In the genomic region with DNA sequence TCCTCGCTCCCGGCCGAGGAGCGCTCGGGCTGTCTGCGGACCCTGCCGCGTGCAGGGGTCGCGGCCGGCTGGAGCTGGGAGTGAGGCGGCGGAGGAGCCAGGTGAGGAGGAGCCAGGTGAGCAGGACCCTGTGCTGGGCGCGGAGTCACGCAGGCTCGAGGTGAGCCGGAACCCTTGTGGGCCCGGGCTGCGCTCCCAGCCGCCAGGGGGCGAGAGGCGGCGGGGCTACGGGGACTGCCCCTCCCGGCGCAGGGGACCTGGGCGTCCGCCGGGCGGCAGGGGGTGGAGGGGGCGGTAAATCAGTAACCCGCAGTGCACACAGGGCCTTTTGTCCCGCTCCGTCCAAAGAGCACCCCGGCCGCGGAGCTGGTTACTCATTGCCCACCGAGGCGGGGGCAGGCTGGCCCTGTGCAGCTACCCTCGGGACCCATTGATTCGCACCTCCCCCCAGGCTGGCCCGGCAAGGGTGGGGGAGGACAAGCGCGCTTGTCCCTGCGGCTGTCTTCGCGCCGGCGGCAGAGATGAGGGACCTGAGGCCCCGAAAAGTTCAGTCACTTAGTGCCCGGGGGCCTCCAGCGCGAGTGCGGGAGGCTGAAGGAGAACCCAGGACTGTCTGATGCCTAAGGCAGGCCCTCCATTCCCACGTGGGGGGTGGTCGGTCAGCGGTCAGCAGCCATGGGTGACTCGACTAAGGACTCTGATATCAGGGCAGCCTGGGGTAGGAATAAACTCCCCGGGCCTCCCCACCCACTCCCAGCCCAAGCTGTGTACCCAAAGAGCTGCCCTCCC, we compare ENCODE assay signal across 1 cellular context.
TF ChIP-seq lines count a peak whose summit lies in the region.

No MANE protein-coding gene starts in this region.

TF ChIP-seq in K562, 482 proteins besides CTCF, POLR2A, EP300 and RAD21 (continued from another document and continues in another):
- TF ChIP-seq TCF7 (IDR thresholded peaks at IDR 0.05; ENCODE audit: borderline replicate concordance): no peak
- TF ChIP-seq MEF2A (IDR thresholded peaks at IDR 0.05; ENCODE audit: control insufficient read depth, low read depth, low read length): no peak
- peak in 1 of 2 experiments; percentile 91; a peak in 2 of 4 replicates for TF ChIP-seq TRIM24 (IDR thresholded peaks at IDR 0.05)
- no peak for TF ChIP-seq NCOA2 (IDR thresholded peaks at IDR 0.05; ENCODE audit: partially characterized antibody in 2 of 2)
- no peak for TF ChIP-seq RBM25 (IDR thresholded peaks at IDR 0.05; ENCODE audit: low read depth, low read length, severe bottlenecking)
- no peak for TF ChIP-seq NFE2 (IDR thresholded peaks at IDR 0.05; ENCODE audit: low read depth)
- no peak for TF ChIP-seq CHD1 (IDR thresholded peaks at IDR 0.05; ENCODE audit: low read length)
- TF ChIP-seq MAFG (tag; conservative IDR thresholded peaks at IDR 0.05): no peak
- no peak; the same call in 1 of the 2 replicates for TF ChIP-seq SMARCA4 (IDR thresholded peaks at IDR 0.05)
- TF ChIP-seq, protein P1, sequence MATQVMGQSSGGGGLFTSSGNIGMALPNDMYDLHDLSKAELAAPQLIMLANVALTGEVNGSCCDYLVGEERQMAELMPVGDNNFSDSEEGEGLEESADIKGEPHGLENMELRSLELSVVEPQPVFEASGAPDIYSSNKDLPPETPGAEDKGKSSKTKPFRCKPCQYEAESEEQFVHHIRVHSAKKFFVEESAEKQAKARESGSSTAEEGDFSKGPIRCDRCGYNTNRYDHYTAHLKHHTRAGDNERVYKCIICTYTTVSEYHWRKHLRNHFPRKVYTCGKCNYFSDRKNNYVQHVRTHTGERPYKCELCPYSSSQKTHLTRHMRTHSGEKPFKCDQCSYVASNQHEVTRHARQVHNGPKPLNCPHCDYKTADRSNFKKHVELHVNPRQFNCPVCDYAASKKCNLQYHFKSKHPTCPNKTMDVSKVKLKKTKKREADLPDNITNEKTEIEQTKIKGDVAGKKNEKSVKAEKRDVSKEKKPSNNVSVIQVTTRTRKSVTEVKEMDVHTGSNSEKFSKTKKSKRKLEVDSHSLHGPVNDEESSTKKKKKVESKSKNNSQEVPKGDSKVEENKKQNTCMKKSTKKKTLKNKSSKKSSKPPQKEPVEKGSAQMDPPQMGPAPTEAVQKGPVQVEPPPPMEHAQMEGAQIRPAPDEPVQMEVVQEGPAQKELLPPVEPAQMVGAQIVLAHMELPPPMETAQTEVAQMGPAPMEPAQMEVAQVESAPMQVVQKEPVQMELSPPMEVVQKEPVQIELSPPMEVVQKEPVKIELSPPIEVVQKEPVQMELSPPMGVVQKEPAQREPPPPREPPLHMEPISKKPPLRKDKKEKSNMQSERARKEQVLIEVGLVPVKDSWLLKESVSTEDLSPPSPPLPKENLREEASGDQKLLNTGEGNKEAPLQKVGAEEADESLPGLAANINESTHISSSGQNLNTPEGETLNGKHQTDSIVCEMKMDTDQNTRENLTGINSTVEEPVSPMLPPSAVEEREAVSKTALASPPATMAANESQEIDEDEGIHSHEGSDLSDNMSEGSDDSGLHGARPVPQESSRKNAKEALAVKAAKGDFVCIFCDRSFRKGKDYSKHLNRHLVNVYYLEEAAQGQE (CRISPR knock-in tag; IDR thresholded peaks at IDR 0.05; ENCODE audit: low read depth): no peak
- peak; percentile 68; the same call in 1 of the 2 replicates for TF ChIP-seq TOE1 (IDR thresholded peaks at IDR 0.05; ENCODE audit: borderline replicate concordance)
- no peak; the same call in 1 of the 2 replicates for TF ChIP-seq TOE1 (CRISPR knock-in tag; IDR thresholded peaks at IDR 0.05; ENCODE audit: borderline replicate concordance, low read depth)
- TF ChIP-seq NUFIP1 (IDR thresholded peaks at IDR 0.05; ENCODE audit: partially characterized antibody): peak; percentile 43
- TF ChIP-seq TBP (optimal IDR thresholded peaks at IDR 0.05; ENCODE audit: low read depth, low read length): no peak
- TF ChIP-seq MTA2 (IDR thresholded peaks at IDR 0.05; ENCODE audit: low read depth): no peak
- TF ChIP-seq, protein P2, sequence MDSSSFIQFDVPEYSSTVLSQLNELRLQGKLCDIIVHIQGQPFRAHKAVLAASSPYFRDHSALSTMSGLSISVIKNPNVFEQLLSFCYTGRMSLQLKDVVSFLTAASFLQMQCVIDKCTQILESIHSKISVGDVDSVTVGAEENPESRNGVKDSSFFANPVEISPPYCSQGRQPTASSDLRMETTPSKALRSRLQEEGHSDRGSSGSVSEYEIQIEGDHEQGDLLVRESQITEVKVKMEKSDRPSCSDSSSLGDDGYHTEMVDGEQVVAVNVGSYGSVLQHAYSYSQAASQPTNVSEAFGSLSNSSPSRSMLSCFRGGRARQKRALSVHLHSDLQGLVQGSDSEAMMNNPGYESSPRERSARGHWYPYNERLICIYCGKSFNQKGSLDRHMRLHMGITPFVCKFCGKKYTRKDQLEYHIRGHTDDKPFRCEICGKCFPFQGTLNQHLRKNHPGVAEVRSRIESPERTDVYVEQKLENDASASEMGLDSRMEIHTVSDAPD (CRISPR knock-in tag; IDR thresholded peaks at IDR 0.05): no peak
- TF ChIP-seq HMGN3 (IDR thresholded peaks at IDR 0.05; ENCODE audit: borderline replicate concordance, extremely low read depth, insufficient read length, low read depth, low read length): peak; percentile 52
- no peak for TF ChIP-seq ATF1 (CRISPR knock-in tag; IDR thresholded peaks at IDR 0.05)
- peak; percentile 21; the same call in 1 of the 2 replicates for TF ChIP-seq ATF1 (tag; IDR thresholded peaks at IDR 0.05)
- peak; percentile 91 for TF ChIP-seq TARDBP (IDR thresholded peaks at IDR 0.05)
- TF ChIP-seq FOXP1 (CRISPR knock-in tag; IDR thresholded peaks at IDR 0.05): no peak
- TF ChIP-seq XRCC5 (IDR thresholded peaks at IDR 0.05; ENCODE audit: low read depth, low read length): peak; percentile 47; the same call in 1 of the 2 replicates
- no peak for TF ChIP-seq CBX1 (IDR thresholded peaks at IDR 0.05; ENCODE audit: low read depth)
- TF ChIP-seq POLR2H (tag; IDR thresholded peaks at IDR 0.05; ENCODE audit: low read depth): no peak
- no peak for TF ChIP-seq CHCHD3 (CRISPR knock-in tag; IDR thresholded peaks at IDR 0.05)
- no peak for TF ChIP-seq ZNF586 (CRISPR knock-in tag; conservative IDR thresholded peaks at IDR 0.05)
- no peak for TF ChIP-seq SRF (CRISPR knock-in tag; IDR thresholded peaks at IDR 0.05)
- no peak for TF ChIP-seq ZNF766 (CRISPR knock-in tag; conservative IDR thresholded peaks at IDR 0.05)
- TF ChIP-seq, protein P3, sequence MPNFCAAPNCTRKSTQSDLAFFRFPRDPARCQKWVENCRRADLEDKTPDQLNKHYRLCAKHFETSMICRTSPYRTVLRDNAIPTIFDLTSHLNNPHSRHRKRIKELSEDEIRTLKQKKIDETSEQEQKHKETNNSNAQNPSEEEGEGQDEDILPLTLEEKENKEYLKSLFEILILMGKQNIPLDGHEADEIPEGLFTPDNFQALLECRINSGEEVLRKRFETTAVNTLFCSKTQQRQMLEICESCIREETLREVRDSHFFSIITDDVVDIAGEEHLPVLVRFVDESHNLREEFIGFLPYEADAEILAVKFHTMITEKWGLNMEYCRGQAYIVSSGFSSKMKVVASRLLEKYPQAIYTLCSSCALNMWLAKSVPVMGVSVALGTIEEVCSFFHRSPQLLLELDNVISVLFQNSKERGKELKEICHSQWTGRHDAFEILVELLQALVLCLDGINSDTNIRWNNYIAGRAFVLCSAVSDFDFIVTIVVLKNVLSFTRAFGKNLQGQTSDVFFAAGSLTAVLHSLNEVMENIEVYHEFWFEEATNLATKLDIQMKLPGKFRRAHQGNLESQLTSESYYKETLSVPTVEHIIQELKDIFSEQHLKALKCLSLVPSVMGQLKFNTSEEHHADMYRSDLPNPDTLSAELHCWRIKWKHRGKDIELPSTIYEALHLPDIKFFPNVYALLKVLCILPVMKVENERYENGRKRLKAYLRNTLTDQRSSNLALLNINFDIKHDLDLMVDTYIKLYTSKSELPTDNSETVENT (CRISPR knock-in tag; IDR thresholded peaks at IDR 0.05): peak; percentile 68
- TF ChIP-seq, protein P4, sequence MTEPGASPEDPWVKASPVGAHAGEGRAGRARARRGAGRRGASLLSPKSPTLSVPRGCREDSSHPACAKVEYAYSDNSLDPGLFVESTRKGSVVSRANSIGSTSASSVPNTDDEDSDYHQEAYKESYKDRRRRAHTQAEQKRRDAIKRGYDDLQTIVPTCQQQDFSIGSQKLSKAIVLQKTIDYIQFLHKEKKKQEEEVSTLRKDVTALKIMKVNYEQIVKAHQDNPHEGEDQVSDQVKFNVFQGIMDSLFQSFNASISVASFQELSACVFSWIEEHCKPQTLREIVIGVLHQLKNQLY (CRISPR knock-in tag; conservative IDR thresholded peaks at IDR 0.05): no peak
- TF ChIP-seq NFE2L1 (tag; IDR thresholded peaks at IDR 0.05; ENCODE audit: borderline replicate concordance, low read depth): no peak
- TF ChIP-seq ZNF347 (CRISPR knock-in tag; IDR thresholded peaks at IDR 0.05; ENCODE audit: low read depth): no peak
- no peak for TF ChIP-seq ILK (tag; IDR thresholded peaks at IDR 0.05; ENCODE audit: borderline replicate concordance, low read depth)
- TF ChIP-seq ZNF3 (CRISPR knock-in tag; IDR thresholded peaks at IDR 0.05): no peak
- no peak for TF ChIP-seq ZNF239 (CRISPR knock-in tag; IDR thresholded peaks at IDR 0.05)
- TF ChIP-seq KDM4B (IDR thresholded peaks at IDR 0.05; ENCODE audit: borderline replicate concordance in 2 of 2, low read depth in 1 of 2): peak in 1 of 2 experiments; percentile 50; a peak in 1 of 4 replicates
- no peak for TF ChIP-seq ZNF143 (CRISPR knock-in tag; IDR thresholded peaks at IDR 0.05)
- TF ChIP-seq ZBTB33 (CRISPR knock-in tag; IDR thresholded peaks at IDR 0.05): 0 out of 2 replicates have a peak, but pooled peaks have one; percentile 12
- TF ChIP-seq DPF2 (IDR thresholded peaks at IDR 0.05): peak; percentile 42; the same call in 1 of the 2 replicates
- TF ChIP-seq AFF4 (CRISPR knock-in tag; IDR thresholded peaks at IDR 0.05): peak; percentile 69; the same call in 1 of the 2 replicates
- TF ChIP-seq MCM7 (IDR thresholded peaks at IDR 0.05): no peak
- TF ChIP-seq ZBTB26 (CRISPR knock-in tag; IDR thresholded peaks at IDR 0.05): no peak
- no peak for TF ChIP-seq ADNP (tag; IDR thresholded peaks at IDR 0.05)
- no peak for TF ChIP-seq POU5F1 (IDR thresholded peaks at IDR 0.05; ENCODE audit: borderline replicate concordance, low read depth, low read length, partially characterized antibody)
- TF ChIP-seq ATF4 (CRISPR knock-in tag; IDR thresholded peaks at IDR 0.05): no peak
- TF ChIP-seq ZNF436 (CRISPR knock-in tag; IDR thresholded peaks at IDR 0.05): no peak
- TF ChIP-seq ZBED1 (IDR thresholded peaks at IDR 0.05): no peak
